ENCODE assay signal across 23 cellular contexts in genomic region chr6:77543601-77544000, GRCh38.
"Had no signal": no experiment of that assay in that cellular context is flagged by ENCODE, and none has a peak within 500 bp of the region (broad histone marks: within the 10 kb centered on the region; RNA-seq: fewer than 3 reads in every experiment).

No MANE protein-coding gene starts in this region.

- DNase-seq: cortex of kidney; effector CD8-positive, alpha-beta T cell; effector memory CD8-positive, alpha-beta T cell; endodermal cell; erythroblast; esophagus squamous epithelium; foreskin fibroblast; foreskin melanocyte; gastrocnemius medialis; glutamatergic neuron; head of caudate nucleus; heart right ventricle; hippocampal formation; left cardiac atrium; left lung; left ventricle myocardium superior; lower lobe of right lung; mesenchymal stem cell; mucosa of descending colon; naive B cell; naive thymus-derived CD8-positive, alpha-beta T cell had no signal

- ATAC-seq: effector memory CD8-positive, alpha-beta T cell; esophagus mucosa; gastrocnemius medialis; heart right ventricle; left cardiac atrium; left lung; left ventricle myocardium superior; lower lobe of right lung; mucosa of descending colon; naive thymus-derived CD8-positive, alpha-beta T cell had no signal

- H3K4me3 ChIP-seq: esophagus squamous epithelium, gastrocnemius medialis, heart right ventricle, left lung, lower lobe of right lung, mucosa of descending colon had no signal

- H3K9me3 ChIP-seq: esophagus squamous epithelium, gastrocnemius medialis, lower lobe of right lung, mucosa of descending colon had no signal

- H3K27ac ChIP-seq: epithelial cell of prostate, esophagus squamous epithelium, gastrocnemius medialis, heart right ventricle, left lung, lower lobe of right lung had no signal

- H3K27me3 ChIP-seq: esophagus squamous epithelium, gastrocnemius medialis, heart right ventricle, left lung had no signal

- H3K4me1 ChIP-seq: esophagus squamous epithelium, gastrocnemius medialis, heart right ventricle, left lung, lower lobe of right lung had no signal

- H3K36me3 ChIP-seq: esophagus squamous epithelium, gastrocnemius medialis, heart right ventricle, left lung, lower lobe of right lung had no signal
